Comparison of ENCODE assay signal across 1 cellular context in genomic region chr16:70430667-70431536, GRCh38.
TF ChIP-seq lines count a peak whose summit lies in the region.

No MANE protein-coding gene starts in this region.

TF ChIP-seq in K562, 482 proteins besides CTCF, POLR2A, EP300 and RAD21 (continued from another document and continues in another):
- TF ChIP-seq ZNF76 (CRISPR knock-in tag; IDR thresholded peaks at IDR 0.05; ENCODE audit: borderline replicate concordance) (0 out of 2 replicates have a peak, but pooled peaks have one; percentile 48), CAMTA2 (CRISPR knock-in tag; conservative IDR thresholded peaks at IDR 0.05) (no peak), NKRF (IDR thresholded peaks at IDR 0.05; ENCODE audit: borderline replicate concordance) (0 out of 2 replicates have a peak, but pooled peaks have one; percentile 19), ZNF592 (IDR thresholded peaks at IDR 0.05) (peak; percentile 94), ZNF79 (CRISPR knock-in tag; IDR thresholded peaks at IDR 0.05; ENCODE audit: low read depth) (peak; percentile 80), ZNF134 (CRISPR knock-in tag; conservative IDR thresholded peaks at IDR 0.05) (0 out of 2 replicates have a peak, but pooled peaks have one; percentile 30), POLR2AphosphoS5 (IDR thresholded peaks at IDR 0.05; ENCODE audit: control insufficient read depth, insufficient read depth, low read depth, low read length) (peak; percentile 17; the same call in 1 of the 2 replicates), MTA3 (IDR thresholded peaks at IDR 0.05; ENCODE audit: borderline replicate concordance) (no peak), TCF15 (CRISPR knock-in tag; IDR thresholded peaks at IDR 0.05) (0 out of 2 replicates have a peak, but pooled peaks have one; percentile 55), MCM3 (IDR thresholded peaks at IDR 0.05) (no peak), C11orf30 (IDR thresholded peaks at IDR 0.05; ENCODE audit: low read depth) (no peak), JUND (IDR thresholded peaks at IDR 0.05; ENCODE audit: borderline replicate concordance, low read depth, low read length) (0 out of 2 replicates have a peak, but pooled peaks have one; percentile 25), JUND (tag; IDR thresholded peaks at IDR 0.05; ENCODE audit: borderline replicate concordance, low read depth, low read length) (no peak), DEAF1 (CRISPR knock-in tag; IDR thresholded peaks at IDR 0.05) (no peak), SMAD4 (CRISPR knock-in tag; conservative IDR thresholded peaks at IDR 0.05) (peak; percentile 56; the same call in 1 of the 2 replicates), ZNF212 (CRISPR knock-in tag; IDR thresholded peaks at IDR 0.05) (no peak), ZBTB17 (CRISPR knock-in tag; IDR thresholded peaks at IDR 0.05) (peak; percentile 65; the same call in 1 of the 2 replicates), ZBTB26 (CRISPR knock-in tag; IDR thresholded peaks at IDR 0.05) (no peak), ZC3H8 (IDR thresholded peaks at IDR 0.05) (no peak), SUPT5H (IDR thresholded peaks at IDR 0.05) (peak; percentile 49; the same call in 1 of the 2 replicates), CREB3 (tag; conservative IDR thresholded peaks at IDR 0.05; ENCODE audit: low read depth) (peak; percentile 86), CREB5 (CRISPR knock-in tag; IDR thresholded peaks at IDR 0.05) (0 out of 2 replicates have a peak, but pooled peaks have one; percentile 42), ILK (tag; IDR thresholded peaks at IDR 0.05; ENCODE audit: borderline replicate concordance, low read depth) (0 out of 2 replicates have a peak, but pooled peaks have one; percentile 25), ERF (CRISPR knock-in tag; IDR thresholded peaks at IDR 0.05) (0 out of 2 replicates have a peak, but pooled peaks have one; percentile 76), NFRKB (IDR thresholded peaks at IDR 0.05; ENCODE audit: low read depth) (peak; percentile 83), ELF2 (CRISPR knock-in tag; IDR thresholded peaks at IDR 0.05) (no peak), RBFOX2 (IDR thresholded peaks at IDR 0.05; ENCODE audit: low read depth, low read length) (no peak; the same call in 1 of the 2 replicates), HNRNPL (IDR thresholded peaks at IDR 0.05; ENCODE audit: low read depth, low read length) (no peak), SLC30A9 (CRISPR knock-in tag; IDR thresholded peaks at IDR 0.05) (no peak), TEAD2 (tag; IDR thresholded peaks at IDR 0.05) (0 out of 2 replicates have a peak, but pooled peaks have one; percentile 55), PATZ1 (CRISPR knock-in tag; IDR thresholded peaks at IDR 0.05; ENCODE audit: borderline replicate concordance) (peak; percentile 58; the same call in 1 of the 2 replicates), GABPA (tag; conservative IDR thresholded peaks at IDR 0.05; ENCODE audit: low read depth) (peak; percentile 68), ZBTB9 (CRISPR knock-in tag; IDR thresholded peaks at IDR 0.05) (peak; percentile 90), ZNF12 (CRISPR knock-in tag; IDR thresholded peaks at IDR 0.05) (no peak), MBD1 (CRISPR knock-in tag; IDR thresholded peaks at IDR 0.05) (no peak), GATAD2A (IDR thresholded peaks at IDR 0.05) (no peak), CTBP1 (IDR thresholded peaks at IDR 0.05; ENCODE audit: borderline replicate concordance) (peak; percentile 18; the same call in 1 of the 2 replicates), YY1 (IDR thresholded peaks at IDR 0.05; ENCODE audit: borderline replicate concordance in 1 of 3, control insufficient read depth in 1 of 3, extremely low read depth in 1 of 3, insufficient read depth in 3 of 3, insufficient read length in 1 of 3, insufficient replicate concordance in 2 of 3, low read depth in 1 of 3, low read length in 2 of 3) (peak in 2 of 3 experiments; percentile 48 to 60), RBBP5 (IDR thresholded peaks at IDR 0.05; ENCODE audit: borderline replicate concordance, insufficient read depth, low read length, poor library complexity, severe bottlenecking) (no peak), ZNF239 (CRISPR knock-in tag; IDR thresholded peaks at IDR 0.05) (peak; percentile 59; the same call in 1 of the 2 replicates), RCOR1 (IDR thresholded peaks at IDR 0.05; ENCODE audit: borderline replicate concordance in 1 of 2, low read depth in 2 of 2, low read length in 2 of 2) (0 out of 4 replicates have a peak, but pooled peaks of 1 of the 2 experiments have one; percentile 18), SNAPC5 (CRISPR knock-in tag; IDR thresholded peaks at IDR 0.05) (no peak), CHCHD3 (CRISPR knock-in tag; IDR thresholded peaks at IDR 0.05) (no peak)
